In the genomic region with DNA sequence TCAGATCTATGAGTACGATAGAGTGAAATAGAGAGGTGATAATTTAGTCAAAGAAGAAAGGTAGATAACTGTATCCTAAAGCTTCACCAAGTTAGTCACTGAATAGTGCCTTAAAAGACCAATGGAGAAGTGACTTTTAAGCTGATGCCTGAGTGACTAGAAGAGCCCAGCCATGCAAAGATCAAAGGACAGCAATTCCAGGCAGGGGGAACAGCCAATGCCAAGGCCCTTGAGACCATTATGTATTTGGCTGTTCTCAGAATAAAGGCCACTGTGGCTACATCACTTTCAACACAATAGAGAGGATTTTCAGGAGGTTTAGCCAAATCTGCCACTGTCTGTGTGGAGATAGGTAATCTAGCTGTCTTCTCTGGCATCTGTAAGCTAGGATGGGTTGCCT, we compare ENCODE assay signal across 18 cellular contexts. TPM values are rescaled to one million over a fixed set of nuclear protein-coding genes. Genes with fewer than 3 reads are reported as not detected.
DNase-seq lines count a peak whose midpoint lies in the region; ATAC-seq, FAIRE-seq and TF ChIP-seq lines count a peak whose summit lies in the region.
"Had no signal": no experiment of that assay in that cellular context is flagged by ENCODE, and none has a peak within 500 bp of the region (broad histone marks: within the 10 kb centered on the region; RNA-seq: fewer than 3 reads in every experiment).

No MANE protein-coding gene starts in this region.

- H3K27ac ChIP-seq in OCI-LY1 (ENCODE audit: low read depth, low read length, poor library complexity, severe bottlenecking): peak overlapping the region; percentile 29
- peak overlapping the region; percentile 87 for H3K27ac ChIP-seq in psoas muscle
- H3K27ac ChIP-seq in foreskin keratinocyte: no peak overlapping the region
- H3K27ac ChIP-seq: A549 had no signal

- TF ChIP-seq CTCF in OCI-LY1 (IDR thresholded peaks at IDR 0.05; ENCODE audit: low read length) (no peak), bronchial epithelial cell (IDR thresholded peaks at IDR 0.05; ENCODE audit: insufficient read depth, low read length, severe bottlenecking) (no peak), psoas muscle (IDR thresholded peaks at IDR 0.05) (no peak), foreskin keratinocyte (conservative IDR thresholded peaks at IDR 0.05) (no peak)

- H3K9me2 ChIP-seq in OCI-LY1 (ENCODE audit: low read depth, low read length): no peaks in the 10 kb centered on the region

- H2AFZ ChIP-seq in OCI-LY1 (ENCODE audit: low read length): no peak overlapping the region

- no peaks in the 10 kb centered on the region for H3K36me3 ChIP-seq in OCI-LY1 (ENCODE audit: insufficient read depth, low read length)
- no peaks in the 10 kb centered on the region for H3K36me3 ChIP-seq in bronchial epithelial cell (ENCODE audit: control insufficient read depth, insufficient read depth, low read length)
- H3K36me3 ChIP-seq in psoas muscle (ENCODE audit: insufficient read depth in 1 of 2, low read depth in 1 of 2): no peaks in the 10 kb centered on the region

- intact Hi-C loops in psoas muscle (cut with DNase I) (no loop called here), cardiac septum (cut with DNase I) (loop anchor here (1.0 kb wide), 1 partner anchor 12 kb away; no protein-coding TSS in a partner anchor)

- H3K27me3 ChIP-seq in OCI-LY1 (ENCODE audit: insufficient read depth, low read length) (no peaks in the 10 kb centered on the region), bronchial epithelial cell (ENCODE audit: control insufficient read depth, insufficient read depth, low read length) (no peaks in the 10 kb centered on the region), psoas muscle (ENCODE audit: insufficient read depth in 3 of 3, low read length in 2 of 3) (no peaks in the 10 kb centered on the region), foreskin keratinocyte (no peaks in the 10 kb centered on the region)

- FAIRE-seq in GM19239 (lab: Jason Lieb, UNC) (peak; percentile 87), bronchial epithelial cell (lab: Jason Lieb, UNC) (peak; percentile 18)
- FAIRE-seq: A549 had no signal

- no peak overlapping the region for H3K4me3 ChIP-seq in OCI-LY1 (ENCODE audit: low read depth, low read length, poor library complexity, severe bottlenecking)
- no peak overlapping the region for H3K4me3 ChIP-seq in bronchial epithelial cell (ENCODE audit: low read depth, low read length)
- no peak overlapping the region for H3K4me3 ChIP-seq in psoas muscle
- H3K4me3 ChIP-seq: A549 had no signal

- H3K4me1 ChIP-seq in OCI-LY1 (ENCODE audit: insufficient read depth, low read length, severe bottlenecking) (peaks cover 36% of the 10 kb centered on the region), psoas muscle (peaks cover 61% of the 10 kb centered on the region), foreskin keratinocyte (peaks cover 13% of the 10 kb centered on the region)
- H3K4me1 ChIP-seq: A549 had no signal

- no peaks in the 10 kb centered on the region for H4K20me1 ChIP-seq in OCI-LY1 (ENCODE audit: insufficient read depth, low read length)

- H3K9me3 ChIP-seq in OCI-LY1 (ENCODE audit: low read length): no peaks in the 10 kb centered on the region
- no peaks in the 10 kb centered on the region for H3K9me3 ChIP-seq in psoas muscle
- H3K9me3 ChIP-seq: A549, Caco-2 had no signal

- WGBS in psoas muscle, 3 donors: 43 to 97% (median 90%) methylated on average over 1 of the region's 1 CpG

- no peak overlapping the region for H3K9ac ChIP-seq in OCI-LY1 (ENCODE audit: low read length)

- ATAC-seq in psoas muscle (no peak), foreskin keratinocyte (no peak)
- ATAC-seq: A549 had no signal

- TF ChIP-seq POLR2A in erythroblast (IDR thresholded peaks at IDR 0.05; ENCODE audit: low read length): no peak

- DNase-seq in GM19239 (ENCODE audit: insufficient read length, low spot score) (no peak), bronchial epithelial cell (ENCODE audit: low read depth) (no peak), psoas muscle (no peak), cardiac septum (ENCODE audit: low spot score) (no peak), foreskin keratinocyte (no peak), SKM-1 (lab: John Stamatoyannopoulos, UW; ENCODE audit: unreplicated experiment) (no peak), erythroblast (lab: John Stamatoyannopoulos, UW) (no peak)
- DNase-seq: Caco-2, DMS79, GF-D8, GOT3, Karpas-422, MM.1S, NCI-H1105 treated with DMSO at 0.1 percent for 48 hours, NCI-H187 treated with DMSO at 0.1 percent for 48 hours, OCI-M1 had no signal

- no peaks in the 10 kb centered on the region for H3F3A ChIP-seq in OCI-LY1 (ENCODE audit: insufficient read depth, low read length)

- H3K79me2 ChIP-seq in OCI-LY1 (ENCODE audit: insufficient read depth, low read length): peaks cover 26% of the 10 kb centered on the region; the same call in 1 of the 2 replicates

- no peak overlapping the region for H3K4me2 ChIP-seq in OCI-LY1 (ENCODE audit: low read length)
- H3K4me2 ChIP-seq: A549 had no signal

RNA-seq across cellular contexts. Expression of a gene that starts 17.8 kb away (rescaled TPM):
- total RNA-seq in bronchial epithelial cell (12.1 and 18.9 TPM in 2 replicates), psoas muscle (10 to 100 TPM; 16.8 to 34.2 (median 20.1) TPM), cardiac septum (87.5 TPM), foreskin keratinocyte (19.5 and 24.9 TPM in 2 replicates)
- polyA plus RNA-seq in psoas muscle (1 to 10 TPM in 1 of 3 donors, under 1 TPM in 2; 0.38 to 3.5 (median 0.86) TPM), foreskin keratinocyte (3.1 and 3.5 TPM in 2 replicates)
